ENCODE assay signal across 9 cellular contexts in genomic region chr3:3666664-3667063, GRCh38.
DNase-seq lines count a peak whose midpoint lies in the region; ATAC-seq and TF ChIP-seq lines count a peak whose summit lies in the region.
"Had no signal": no experiment of that assay in that cellular context is flagged by ENCODE, and none has a peak within 500 bp of the region (broad histone marks: within the 10 kb centered on the region; RNA-seq: fewer than 3 reads in every experiment).

No MANE protein-coding gene starts in this region.

- peaks cover 3 to 28% (median 8%) of the 10 kb centered on the region in 5 donors for H3K9me3 Mint-ChIP-seq in CD8-positive, alpha-beta memory T cell

- TF ChIP-seq CTCF in SK-N-SH (IDR thresholded peaks at IDR 0.05): no peak

- ATAC-seq in GM18909 (IDR thresholded peaks at IDR 0.05; ENCODE audit: poor library complexity, unreplicated experiment) (peak; percentile 99), GM21825 (IDR thresholded peaks at IDR 0.05; ENCODE audit: unreplicated experiment) (peak; percentile 97), HG03442 (IDR thresholded peaks at IDR 0.05; ENCODE audit: unreplicated experiment) (peak; percentile 100), left cardiac atrium (no peak)
- ATAC-seq: upper lobe of right lung had no signal

- no peaks in the 10 kb centered on the region for H3K9me2 ChIP-seq in SK-N-SH

- H3K4me3 ChIP-seq in trophoblast cell (ENCODE audit: low read depth, low read length) (no peak overlapping the region), SK-N-SH (ENCODE audit: low read depth in 2 of 2, low read length in 1 of 2) (no peak overlapping the region)
- no peak overlapping the region for H3K4me3 ChIP-seq in CD8-positive, alpha-beta memory T cell (ENCODE audit: low read length)
- H3K4me3 ChIP-seq: upper lobe of right lung had no signal

- POLR2A ChIA-PET in SK-N-SH (lab: Yijun Ruan, JAX): no interaction called here
- POLR2A ChIA-PET in CD8-positive, alpha-beta memory T cell (lab: Charles Lee): no interaction called here

- H3K36me3 Mint-ChIP-seq in CD8-positive, alpha-beta memory T cell: peaks cover 0 to 4% (median 0%) of the 10 kb centered on the region in 3 donors

- H3K4me3 Mint-ChIP-seq in CD8-positive, alpha-beta memory T cell: no peak overlapping the region

- no peak overlapping the region for H3K14ac ChIP-seq in trophoblast cell (ENCODE audit: low read length)

- WGBS in trophoblast cell (ENCODE audit: extremely low coverage, insufficient coverage, insufficient read length): no CpG with 5 or more reads among the region's 3 CpGs
- 13% methylated on average over 3 of the region's 3 CpGs for WGBS in SK-N-SH (ENCODE audit: low lambda C conversion rate)

- H3F3A ChIP-seq in SK-N-SH (replicated peaks; ENCODE audit: insufficient read depth): no peaks in the 10 kb centered on the region

- peak overlapping the region; percentile 75 for H2BK12ac ChIP-seq in trophoblast cell (ENCODE audit: low read length)

- H2BK5ac ChIP-seq in trophoblast cell (ENCODE audit: low read depth, low read length, poor library complexity): no peak overlapping the region

- H3K79me2 ChIP-seq in trophoblast cell (ENCODE audit: control insufficient read depth, insufficient read depth, low read length, poor library complexity) (no peaks in the 10 kb centered on the region), SK-N-SH (ENCODE audit: insufficient read depth) (no peaks in the 10 kb centered on the region)

- no peak overlapping the region for H4K12ac ChIP-seq in trophoblast cell (ENCODE audit: low read depth, low read length)

- H3K4me1 ChIP-seq in trophoblast cell (ENCODE audit: control insufficient read depth in 1 of 2, insufficient read depth in 2 of 2, low read length in 2 of 2): peaks cover 8% of the 10 kb centered on the region in 2 experiments
- H3K4me1 ChIP-seq in SK-N-SH (ENCODE audit: control insufficient read depth in 1 of 2, insufficient read depth in 2 of 2, low read depth in 1 of 2, low read length in 1 of 2): no peaks in the 10 kb centered on the region; a peak in 1 of 4 replicates
- H3K4me1 ChIP-seq in CD8-positive, alpha-beta memory T cell (ENCODE audit: insufficient read depth, low read length): no peaks in the 10 kb centered on the region
- H3K4me1 ChIP-seq: upper lobe of right lung had no signal

- peak overlapping the region; percentile 37 for H2BK120ac ChIP-seq in trophoblast cell (ENCODE audit: insufficient read depth, low read length, poor library complexity)

- intact Hi-C loops in left cardiac atrium (cut with DNase I): no loop called here

- no peak overlapping the region for H4K8ac ChIP-seq in trophoblast cell (ENCODE audit: low read depth, low read length)

- H3K4me1 Mint-ChIP-seq in CD8-positive, alpha-beta memory T cell: peaks cover 0 to 6% (median 0%) of the 10 kb centered on the region in 3 donors

- H3K9me3 ChIP-seq in trophoblast cell (ENCODE audit: insufficient read depth, low read depth, low read length) (peaks cover 2% of the 10 kb centered on the region), SK-N-SH (no peaks in the 10 kb centered on the region)
- H3K9me3 ChIP-seq in CD8-positive, alpha-beta memory T cell (ENCODE audit: low read length): no peaks in the 10 kb centered on the region
- H3K9me3 ChIP-seq: upper lobe of right lung had no signal

- no peak for TF ChIP-seq RAD21 in SK-N-SH (IDR thresholded peaks at IDR 0.05; ENCODE audit: low read length)

- H3K36me3 ChIP-seq in trophoblast cell (ENCODE audit: control insufficient read depth in 1 of 2, insufficient read depth in 2 of 2, low read length in 2 of 2) (no peaks in the 10 kb centered on the region), SK-N-SH (replicated peaks in 1 of 2; ENCODE audit: control insufficient read depth in 1 of 2, insufficient read depth in 2 of 2, low read length in 1 of 2) (no peaks in the 10 kb centered on the region)
- H3K36me3 ChIP-seq in CD8-positive, alpha-beta memory T cell (ENCODE audit: insufficient read depth, low read length): no peaks in the 10 kb centered on the region
- H3K36me3 ChIP-seq: upper lobe of right lung had no signal

- CTCF ChIA-PET in SK-N-SH (lab: Yijun Ruan, JAX): interaction anchor here (0.8 kb wide), 1 partner anchor 24 kb away, joined by 3 read pairs; no protein-coding TSS in a partner anchor
- CTCF ChIA-PET in CD8-positive, alpha-beta memory T cell (lab: Charles Lee): no interaction called here

- no peaks in the 10 kb centered on the region for H3K27me3 Mint-ChIP-seq in CD8-positive, alpha-beta memory T cell

- no peak for TF ChIP-seq EP300 in SK-N-SH (IDR thresholded peaks at IDR 0.05; ENCODE audit: borderline replicate concordance in 1 of 2, low read depth in 1 of 2, low read length in 1 of 2)

- H3K23ac ChIP-seq in trophoblast cell (ENCODE audit: low read length): no peak overlapping the region

- no peak overlapping the region for H3K4ac ChIP-seq in trophoblast cell (ENCODE audit: low read depth, low read length)

- H3K27ac Mint-ChIP-seq in CD8-positive, alpha-beta memory T cell: no peak overlapping the region

- H3K27me3 ChIP-seq in trophoblast cell (ENCODE audit: insufficient read depth, low read length): no peaks in the 10 kb centered on the region
- no peaks in the 10 kb centered on the region for H3K27me3 ChIP-seq in SK-N-SH (ENCODE audit: insufficient read depth)
- no peaks in the 10 kb centered on the region for H3K27me3 ChIP-seq in CD8-positive, alpha-beta memory T cell (ENCODE audit: insufficient read depth, low read length, poor library complexity, severe bottlenecking)
- H3K27me3 ChIP-seq: upper lobe of right lung had no signal

- H3K27ac ChIP-seq in trophoblast cell (ENCODE audit: low read depth, low read length) (no peak overlapping the region), SK-N-SH (ENCODE audit: low read depth in 2 of 2, low read length in 1 of 2) (no peak overlapping the region)
- H3K27ac ChIP-seq in CD8-positive, alpha-beta memory T cell (ENCODE audit: low read depth, low read length): no peak overlapping the region
- H3K27ac ChIP-seq: upper lobe of right lung had no signal

- H3K18ac ChIP-seq in trophoblast cell (ENCODE audit: low read length): no peak overlapping the region

- H2AK5ac ChIP-seq in trophoblast cell (ENCODE audit: low read length): no peak overlapping the region

- H4K91ac ChIP-seq in trophoblast cell (ENCODE audit: low read depth, low read length): peak overlapping the region; percentile 75

- H4K20me1 ChIP-seq in SK-N-SH (ENCODE audit: insufficient read depth): no peaks in the 10 kb centered on the region

- H3K9ac ChIP-seq in trophoblast cell (ENCODE audit: low read length) (no peak overlapping the region), SK-N-SH (no peak overlapping the region)

- peaks cover 14% of the 10 kb centered on the region for H3K79me1 ChIP-seq in trophoblast cell (ENCODE audit: low read length)

- no peak for DNase-seq in trophoblast cell
- DNase-seq in SK-N-SH: no peak
- no peak for DNase-seq in left cardiac atrium
- DNase-seq in CD8-positive, alpha-beta memory T cell: no peak
- DNase-seq: IMR-90, upper lobe of right lung had no signal

- H2AFZ ChIP-seq in trophoblast cell (ENCODE audit: insufficient read depth, low read length, poor library complexity) (no peak overlapping the region), SK-N-SH (ENCODE audit: low read depth) (no peak overlapping the region)

- H3K4me2 ChIP-seq in trophoblast cell (ENCODE audit: low read length) (no peak overlapping the region), SK-N-SH (no peak overlapping the region)

TF ChIP-seq in SK-N-SH, 30 proteins besides CTCF, POLR2A, EP300 and RAD21:
- TF ChIP-seq FOSL2 (IDR thresholded peaks at IDR 0.05; ENCODE audit: borderline replicate concordance, low read depth): no peak
- TF ChIP-seq GABPA (IDR thresholded peaks at IDR 0.05; ENCODE audit: low read depth): no peak
- TF ChIP-seq ELF1 (IDR thresholded peaks at IDR 0.05): no peak
- no peak for TF ChIP-seq CHD2 (IDR thresholded peaks at IDR 0.05; ENCODE audit: low read length, partially characterized antibody)
- TF ChIP-seq TCF12 (IDR thresholded peaks at IDR 0.05): no peak
- TF ChIP-seq RFX5 (IDR thresholded peaks at IDR 0.05; ENCODE audit: low read length): no peak
- no peak for TF ChIP-seq NRF1 (IDR thresholded peaks at IDR 0.05; ENCODE audit: low read depth, low read length)

Comparison
In these comparisons a context has a peak if more than half of its experiments do, and no peak if none do; other contexts are left out.
1. ATAC-seq: peak in GM18909 (single experiment), GM21825 (single experiment) and HG03442 (single experiment); none in left cardiac atrium (0 of 2).